8 cellular contexts compared by ENCODE assay signal in genomic region chr5:107673368-107674136, GRCh38. TPM values are rescaled to one million over a fixed set of nuclear protein-coding genes. Genes with fewer than 3 reads are reported as not detected.
DNase-seq lines count a peak whose midpoint lies in the region; ATAC-seq, FAIRE-seq and TF ChIP-seq lines count a peak whose summit lies in the region.

No MANE protein-coding gene starts in this region.

- POLR2A ChIA-PET in activated CD4-positive, alpha-beta T cell treated with anti-CD3 and anti-CD28 coated beads for 36 hours (lab: Charles Lee) = no interaction called here

- H3K27me3 Mint-ChIP-seq in activated CD4-positive, alpha-beta T cell treated with anti-CD3 and anti-CD28 coated beads for 36 hours = peaks cover 56% of the 10 kb centered on the region

- DNase-seq in AG10803 (ENCODE audit: low read depth) (peak; percentile 82), NCI-H345 (lab: John Stamatoyannopoulos, UW) (peak; percentile 90), kidney tubule cell (ENCODE audit: low spot score) (peak; percentile 91)
- DNase-seq in activated CD4-positive, alpha-beta T cell treated with anti-CD3 and anti-CD28 coated beads for 36 hours = peak; percentile 90
- DNase-seq in stimulated activated CD4-positive, alpha-beta T cell treated with anti-CD3 and anti-CD28 coated beads, Interleukin-1b, Interleukin-23, amount 100 ng/mL, for 24 hours (ENCODE audit: low read depth in 4 of 4, low spot score in 1 of 4) = peak; percentile 34 to 75 (median 62)

- H3K4me3 Mint-ChIP-seq in activated CD4-positive, alpha-beta T cell treated with anti-CD3 and anti-CD28 coated beads for 36 hours = peak overlapping the region; percentile 67

- no peak overlapping the region for H3K27ac Mint-ChIP-seq in activated CD4-positive, alpha-beta T cell treated with anti-CD3 and anti-CD28 coated beads for 36 hours

- intact Hi-C loops in activated CD4-positive, alpha-beta T cell treated with anti-CD3 and anti-CD28 coated beads for 36 hours (cut with DNase I, micrococcal nuclease) = loop anchor here (1.0 to 5.0 kb wide), 4 partner anchors 101 to 674 kb away; no protein-coding TSS in a partner anchor

- peaks cover 31% of the 10 kb centered on the region for H3K4me1 Mint-ChIP-seq in activated CD4-positive, alpha-beta T cell treated with anti-CD3 and anti-CD28 coated beads for 36 hours

- peak; percentile 99 for TF ChIP-seq CTCF in AG10803 (conservative IDR thresholded peaks at IDR 0.05; ENCODE audit: low read length)

- CTCF ChIA-PET in activated CD4-positive, alpha-beta T cell treated with anti-CD3 and anti-CD28 coated beads for 36 hours (lab: Charles Lee) = interaction anchor here (0.7 to 1.5 kb wide), 8 partner anchors 10 to 672 kb away, joined by 3 to 9 read pairs (median 3); no protein-coding TSS in a partner anchor

- FAIRE-seq in colon (lab: Jason Lieb, UNC) = peak; percentile 38

- ATAC-seq in GM19023 (IDR thresholded peaks at IDR 0.05; ENCODE audit: unreplicated experiment) = peak; percentile 72
- peak; percentile 76 for ATAC-seq in HG03196 (IDR thresholded peaks at IDR 0.05; ENCODE audit: unreplicated experiment)
- ATAC-seq in activated CD4-positive, alpha-beta T cell treated with anti-CD3 and anti-CD28 coated beads for 36 hours = peak; percentile 76

- H3K36me3 Mint-ChIP-seq in activated CD4-positive, alpha-beta T cell treated with anti-CD3 and anti-CD28 coated beads for 36 hours (ENCODE audit: low read depth) = no peaks in the 10 kb centered on the region

- peak overlapping the region; percentile 62 for H3K4me3 ChIP-seq in AG10803 (ENCODE audit: low read length)

- H3K9me3 Mint-ChIP-seq in activated CD4-positive, alpha-beta T cell treated with anti-CD3 and anti-CD28 coated beads for 36 hours (ENCODE audit: low read depth) = no peaks in the 10 kb centered on the region

RNA-seq across cellular contexts. Expression of gene EFNA5, which starts 2.8 kb away (rescaled TPM):
- total RNA-seq in activated CD4-positive, alpha-beta T cell treated with anti-CD3 and anti-CD28 coated beads for 36 hours = not detected

Comparison
In these comparisons a context has a peak if more than half of its experiments do, and no peak if none do; other contexts are left out.
1. Peak in every context shown above with its lines: DNase-seq, ATAC-seq and H3K4me3 ChIP-seq.